Comparison of ENCODE assay signal across 11 cellular contexts in genomic region chr14:60862283-60862682, GRCh38.
A peak's percentile ranks its signal among the peaks of the same experiment; 100 is the strongest.
DNase-seq lines count a peak whose midpoint lies in the region; ATAC-seq, FAIRE-seq and TF ChIP-seq lines count a peak whose summit lies in the region.
"Had no signal": no experiment of that assay in that cellular context is flagged by ENCODE, and none has a peak within 500 bp of the region (broad histone marks: within the 10 kb centered on the region; RNA-seq: fewer than 3 reads in every experiment).

No MANE protein-coding gene starts in this region.

- H2AFZ ChIP-seq in mesenchymal stem cell (ENCODE audit: low read depth, low read length) = no peak overlapping the region

- peaks cover 0 to 3% of the 10 kb centered on the region in 2 experiments for H3K36me3 ChIP-seq in mesenchymal stem cell (ENCODE audit: control insufficient read depth in 1 of 2, insufficient read depth in 2 of 2, low read depth in 1 of 2, low read length in 2 of 2)
- H3K36me3 ChIP-seq: SJSA1 had no signal

- no peak for ATAC-seq in HG03039 (IDR thresholded peaks at IDR 0.05; ENCODE audit: unreplicated experiment)
- ATAC-seq: activated T-cell treated with anti-CD3 and anti-CD28 coated beads, Interleukin-2, amount 50 U/mL, for 72 hours; GM12878 had no signal

- TF ChIP-seq CTCF in 22Rv1 (IDR thresholded peaks at IDR 0.05) = no peak

- H3K79me1 ChIP-seq in mesenchymal stem cell (replicated peaks; ENCODE audit: low read length, poor library complexity, severe bottlenecking) = peaks cover 8% of the 10 kb centered on the region

- no peak overlapping the region for H4K91ac ChIP-seq in mesenchymal stem cell (ENCODE audit: low read length)

- WGBS in mesenchymal stem cell = 67% methylated on average over 2 of the region's 2 CpGs

- H2BK12ac ChIP-seq in mesenchymal stem cell (ENCODE audit: low read length in 2 of 2) = no peak overlapping the region

- H2AK5ac ChIP-seq in mesenchymal stem cell (ENCODE audit: low read length, severe bottlenecking) = no peak overlapping the region

- FAIRE-seq in H54 (lab: Jason Lieb, UNC) = no peak
- FAIRE-seq in GM12892 (lab: Jason Lieb, UNC) = no peak
- FAIRE-seq: GM12878 had no signal

- no peaks in the 10 kb centered on the region for H3K27me3 ChIP-seq in mesenchymal stem cell (ENCODE audit: control insufficient read depth in 1 of 2, insufficient read depth in 1 of 2, low read length in 2 of 2)
- H3K27me3 ChIP-seq: SJSA1 had no signal

- H3K4ac ChIP-seq in mesenchymal stem cell (ENCODE audit: low read depth in 1 of 2, low read length in 2 of 2) = no peak overlapping the region

- H3K27ac ChIP-seq in 22Rv1 = peak overlapping the region; percentile 37; the same call in 1 of the 2 replicates
- no peak overlapping the region for H3K27ac ChIP-seq in mesenchymal stem cell (ENCODE audit: low read length, poor library complexity, severe bottlenecking)
- H3K27ac ChIP-seq: SJSA1 had no signal

- H3K23ac ChIP-seq in mesenchymal stem cell (ENCODE audit: low read length in 2 of 2) = no peak overlapping the region

- no peak overlapping the region for H4K8ac ChIP-seq in mesenchymal stem cell (ENCODE audit: low read length)

- H3K14ac ChIP-seq in mesenchymal stem cell (ENCODE audit: low read length in 2 of 2) = no peak overlapping the region

- H3K4me3 ChIP-seq in mesenchymal stem cell (ENCODE audit: insufficient read depth in 1 of 2, low read depth in 1 of 2, low read length in 2 of 2) = no peak overlapping the region
- H3K4me3 ChIP-seq: GM12878, SJSA1 had no signal

- DNase-seq in NAMALWA (ENCODE audit: low spot score) (peak; percentile 1), brain pericyte (ENCODE audit: low read depth, low spot score) (peak; percentile 60), mesenchymal stem cell (peak; percentile 3), inferior parietal cortex (ENCODE audit: extremely low spot score) (no peak), H54 (ENCODE audit: insufficient read length, low spot score) (no peak), GM12892 (ENCODE audit: insufficient read length) (no peak)
- DNase-seq: activated T-cell treated with anti-CD3 and anti-CD28 coated beads, Interleukin-2, amount 50 U/mL, for 72 hours had no signal

- H3K18ac ChIP-seq in mesenchymal stem cell (ENCODE audit: low read depth in 1 of 2, low read length in 2 of 2) = no peak overlapping the region

- no peak overlapping the region for H2BK15ac ChIP-seq in mesenchymal stem cell (ENCODE audit: low read depth, poor library complexity, severe bottlenecking)

- no peak overlapping the region for H2BK5ac ChIP-seq in mesenchymal stem cell (ENCODE audit: low read depth, low read length, poor library complexity, severe bottlenecking)

- peaks cover under 1% of the 10 kb centered on the region for H3K9me3 ChIP-seq in mesenchymal stem cell (ENCODE audit: control insufficient read depth, low read length)
- H3K9me3 ChIP-seq: SJSA1 had no signal

- no peaks in the 10 kb centered on the region for H3K4me1 ChIP-seq in mesenchymal stem cell (ENCODE audit: control insufficient read depth, insufficient read depth, low read depth, low read length)
- H3K4me1 ChIP-seq: SJSA1 had no signal

- H2BK120ac ChIP-seq in mesenchymal stem cell (ENCODE audit: low read depth, low read length) = no peak overlapping the region

- no peak overlapping the region for H3K9ac ChIP-seq in mesenchymal stem cell (ENCODE audit: low read length)

- no peak overlapping the region for H3K4me2 ChIP-seq in mesenchymal stem cell (ENCODE audit: low read length, poor library complexity, severe bottlenecking)

- TF ChIP-seq POLR2A in H54 (IDR thresholded peaks at IDR 0.05; ENCODE audit: low read depth, low read length) (no peak), GM12892 (IDR thresholded peaks at IDR 0.05; ENCODE audit: low read depth, low read length) (no peak)

Comparison
In these comparisons a context has a peak if more than half of its experiments do, and no peak if none do; other contexts are left out.
1. DNase-seq: peak in NAMALWA (single experiment), brain pericyte (single experiment) and mesenchymal stem cell (single experiment); none in inferior parietal cortex (single experiment), H54 (single experiment) and GM12892 (single experiment).